ENCODE assay signal across 30 cellular contexts in genomic region chr7:37430644-37431043, GRCh38.
"Had no signal": no experiment of that assay in that cellular context is flagged by ENCODE, and none has a peak within 500 bp of the region (broad histone marks: within the 10 kb centered on the region; RNA-seq: fewer than 3 reads in every experiment).

No MANE protein-coding gene starts in this region.

- ATAC-seq: activated CD4-positive, CD25-positive, alpha-beta regulatory T cell treated with anti-CD3 and anti-CD28 coated beads, Interleukin-2, amount 50 U/mL, for 24 hours; effector memory CD8-positive, alpha-beta T cell; esophagus mucosa; mucosa of descending colon; natural killer cell treated with Interleukin-12 subunit alpha and Interleukin-12 subunit beta and Interleukin-15 and Interleukin-18, amount 100 ng/mL, for 72 hours; stimulated activated memory B cell treated with anti-CD40 and anti-IgM and Interleukin-4, amounts not matched to agents 10 μg/mL and 1 μg/mL and 100 μg/mL, for 72 hours; stimulated activated naive CD8-positive, alpha-beta T cell treated with anti-CD3 and anti-CD28 coated beads, Interleukin-15, amount 100 ng/mL, for 72 hours had no signal

- H3K36me3 ChIP-seq: colonic mucosa, ovary, prostate gland, sigmoid colon, WERI-Rb-1 had no signal

- H3K9me3 Mint-ChIP-seq: activated CD4-positive, alpha-beta memory T cell treated with anti-CD3 and anti-CD28 coated beads for 36 hours; activated T-helper 17 cell treated with anti-CD3 and anti-CD28 coated beads, Interleukin-2, amount 50 U/mL, for 72 hours; effector memory CD8-positive, alpha-beta T cell; immature natural killer cell; natural killer cell treated with Interleukin-12 subunit alpha and Interleukin-12 subunit beta and Interleukin-15 and Interleukin-18, amount 100 ng/mL, for 72 hours; stimulated activated memory B cell treated with anti-CD40 and anti-IgM and Interleukin-4, amounts not matched to agents 10 μg/mL and 1 μg/mL and 100 μg/mL, for 72 hours; stimulated activated naive CD8-positive, alpha-beta T cell treated with anti-CD3 and anti-CD28 coated beads, Interleukin-15, amount 100 ng/mL, for 72 hours; type B pancreatic cell had no signal

- H3K27ac ChIP-seq: colonic mucosa, ovary, prostate gland, sigmoid colon, WERI-Rb-1 had no signal

- H3K9me3 ChIP-seq: colonic mucosa, mucosa of descending colon, ovary, prostate gland, sigmoid colon had no signal

- H3K36me3 Mint-ChIP-seq: type B pancreatic cell had no signal

- H3K4me3 ChIP-seq: colonic mucosa, lung, mucosa of descending colon, ovary, prostate gland, sigmoid colon had no signal

- H3K27me3 Mint-ChIP-seq: activated CD4-positive, alpha-beta memory T cell treated with anti-CD3 and anti-CD28 coated beads for 36 hours; activated T-helper 17 cell treated with anti-CD3 and anti-CD28 coated beads, Interleukin-2, amount 50 U/mL, for 72 hours; effector memory CD8-positive, alpha-beta T cell; stimulated activated memory B cell treated with anti-CD40 and anti-IgM and Interleukin-4, amounts not matched to agents 10 μg/mL and 1 μg/mL and 100 μg/mL, for 72 hours; stimulated activated naive CD8-positive, alpha-beta T cell treated with anti-CD3 and anti-CD28 coated beads, Interleukin-15, amount 100 ng/mL, for 72 hours had no signal

- H3K27me3 ChIP-seq: colonic mucosa, ovary, sigmoid colon had no signal

- H3K4me1 ChIP-seq: colonic mucosa, prostate gland, sigmoid colon had no signal

- H3K27ac Mint-ChIP-seq: activated CD4-positive, alpha-beta memory T cell treated with anti-CD3 and anti-CD28 coated beads for 36 hours; activated T-helper 17 cell treated with anti-CD3 and anti-CD28 coated beads, Interleukin-2, amount 50 U/mL, for 72 hours; immature natural killer cell; natural killer cell treated with Interleukin-12 subunit alpha and Interleukin-12 subunit beta and Interleukin-15 and Interleukin-18, amount 100 ng/mL, for 72 hours; type B pancreatic cell had no signal

- H3K4me3 Mint-ChIP-seq: activated CD4-positive, alpha-beta memory T cell treated with anti-CD3 and anti-CD28 coated beads for 36 hours; activated T-helper 17 cell treated with anti-CD3 and anti-CD28 coated beads, Interleukin-2, amount 50 U/mL, for 72 hours; effector memory CD8-positive, alpha-beta T cell; immature natural killer cell; natural killer cell treated with Interleukin-12 subunit alpha and Interleukin-12 subunit beta and Interleukin-15 and Interleukin-18, amount 100 ng/mL, for 72 hours; stimulated activated memory B cell treated with anti-CD40 and anti-IgM and Interleukin-4, amounts not matched to agents 10 μg/mL and 1 μg/mL and 100 μg/mL, for 72 hours; stimulated activated naive CD8-positive, alpha-beta T cell treated with anti-CD3 and anti-CD28 coated beads, Interleukin-15, amount 100 ng/mL, for 72 hours; type B pancreatic cell had no signal

- DNase-seq: activated CD4-positive, alpha-beta memory T cell treated with anti-CD3 and anti-CD28 coated beads for 36 hours; activated CD4-positive, alpha-beta T cell treated with anti-CD3 and anti-CD28 coated beads for 48 hours; activated CD8-positive, alpha-beta memory T cell treated with anti-CD3 and anti-CD28 coated beads, Interleukin-2, amount 50 U/mL, for 4 hours; activated gamma-delta T cell treated with Interleukin-2 at 50 U/mL for 16 hours; activated naive CD4-positive, alpha-beta T cell treated with anti-CD3 and anti-CD28 coated beads, Interleukin-2, amount 50 U/mL, for 16 hours; activated T-cell treated with anti-CD3 and anti-CD28 coated beads, Interleukin-2, amount 50 U/mL, for 1 hour; colonic mucosa; effector memory CD8-positive, alpha-beta T cell; foreskin fibroblast; head of caudate nucleus; hypothalamus; immature natural killer cell; kidney; mucosa of descending colon; ovary; sigmoid colon; small intestine; stimulated activated CD4-positive, alpha-beta T cell treated with anti-CD3 and anti-CD28 coated beads, Interleukin-4, amount 100 ng/mL, for 24 hours; stimulated activated naive CD8-positive, alpha-beta T cell treated with anti-CD3 and anti-CD28 coated beads, Interleukin-15, amount 100 ng/mL, for 72 hours; substantia nigra; T-helper 2 cell; WERI-Rb-1 had no signal
